Comparison of ENCODE assay signal across 10 cellular contexts in the genomic region with DNA sequence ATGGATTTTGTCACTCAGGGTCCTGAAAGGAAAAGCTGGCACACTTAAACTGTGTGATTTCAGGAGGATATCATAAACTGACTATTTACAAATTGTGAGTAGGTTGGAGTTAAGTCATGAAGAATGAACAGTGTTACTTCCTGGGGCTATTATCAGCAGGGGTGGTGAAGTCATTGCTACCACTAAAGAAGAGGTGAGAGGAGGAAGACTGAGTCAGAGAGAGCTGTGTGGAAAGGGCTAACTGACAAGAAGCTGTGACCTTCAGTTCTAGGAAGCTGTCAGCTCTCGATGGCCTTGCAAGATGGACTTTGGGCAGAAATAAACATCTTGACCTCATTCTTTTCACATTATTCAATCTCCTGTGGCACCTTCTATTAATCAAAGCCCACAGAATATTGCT.
DNase-seq lines count a peak whose midpoint lies in the region; ATAC-seq, FAIRE-seq and TF ChIP-seq lines count a peak whose summit lies in the region.
"Had no signal": no experiment of that assay in that cellular context is flagged by ENCODE, and none has a peak within 500 bp of the region (broad histone marks: within the 10 kb centered on the region; RNA-seq: fewer than 3 reads in every experiment).

No MANE protein-coding gene starts in this region.

- H2AFZ ChIP-seq in IMR-90 (replicated peaks; ENCODE audit: low read length, poor library complexity) (no peak overlapping the region), mesenchymal stem cell (ENCODE audit: low read depth, low read length) (no peak overlapping the region)

- H3K18ac ChIP-seq in IMR-90 (ENCODE audit: low read depth, low read length) (no peak overlapping the region), mesenchymal stem cell (ENCODE audit: low read depth in 1 of 2, low read length in 2 of 2) (no peak overlapping the region)

- H3K9me1 ChIP-seq in IMR-90 (ENCODE audit: insufficient read depth, low read length), result no peaks in the 10 kb centered on the region

- TF ChIP-seq CTCF in IMR-90 (conservative IDR thresholded peaks at IDR 0.05; ENCODE audit: low read depth, low read length), result no peak

- no peak for TF ChIP-seq RAD21 in IMR-90 (IDR thresholded peaks at IDR 0.05; ENCODE audit: low read length)

- H3K23ac ChIP-seq in IMR-90 (ENCODE audit: low read depth, low read length), result no peak overlapping the region
- no peak overlapping the region for H3K23ac ChIP-seq in mesenchymal stem cell (ENCODE audit: low read length in 2 of 2)

- H3K4ac ChIP-seq in IMR-90 (ENCODE audit: low read depth, low read length), result no peak overlapping the region
- H3K4ac ChIP-seq in mesenchymal stem cell (ENCODE audit: low read depth in 1 of 2, low read length in 2 of 2), result no peak overlapping the region

- H2BK15ac ChIP-seq in IMR-90 (ENCODE audit: low read depth, low read length), result 0 out of 3 replicates have a peak overlapping the region, but pooled peaks have one; percentile 10
- no peak overlapping the region for H2BK15ac ChIP-seq in mesenchymal stem cell (ENCODE audit: low read depth, poor library complexity, severe bottlenecking)

- BruUV-seq in IMR-90 (replicated peaks; lab: Mats Ljungman, UMichigan), result no TSS peak

- H3K36me3 ChIP-seq in IMR-90 (ENCODE audit: control insufficient read depth, insufficient read depth, low read length) (no peaks in the 10 kb centered on the region), mesenchymal stem cell (ENCODE audit: control insufficient read depth in 1 of 2, insufficient read depth in 2 of 2, low read depth in 1 of 2, low read length in 2 of 2) (no peaks in the 10 kb centered on the region)

- intact Hi-C loops in IMR-90 (cut with micrococcal nuclease), result no loop called here

- POLR2A ChIA-PET in IMR-90 (lab: Charles Lee; ENCODE audit: unreplicated experiment), result no interaction called here

- H3K4me2 ChIP-seq in IMR-90 (ENCODE audit: low read depth, low read length) (no peak overlapping the region), mesenchymal stem cell (ENCODE audit: low read length, poor library complexity, severe bottlenecking) (no peak overlapping the region)

- in situ Hi-C loops in IMR-90 (cut with MboI; ENCODE audit: low sequenced_read_pairs), result no loop called here

- no peak overlapping the region for H3K4me3 ChIP-seq in IMR-90 (ENCODE audit: insufficient read depth, low read depth, low read length)
- H3K4me3 ChIP-seq in mesenchymal stem cell (ENCODE audit: insufficient read depth in 1 of 2, low read depth in 1 of 2, low read length in 2 of 2), result no peak overlapping the region

- H3K9ac ChIP-seq in IMR-90 (ENCODE audit: low read depth, low read length), result no peak overlapping the region
- no peak overlapping the region for H3K9ac ChIP-seq in mesenchymal stem cell (ENCODE audit: low read length)

- H4K91ac ChIP-seq in IMR-90 (ENCODE audit: insufficient read depth, low read depth, low read length) (no peak overlapping the region), mesenchymal stem cell (ENCODE audit: low read length) (peak overlapping the region; percentile 43)

- no peaks in the 10 kb centered on the region for H3K9me3 ChIP-seq in IMR-90 (ENCODE audit: control insufficient read depth, insufficient read depth, low read length)
- no peaks in the 10 kb centered on the region for H3K9me3 ChIP-seq in mesenchymal stem cell (ENCODE audit: control insufficient read depth, low read length)

- peaks cover 1% of the 10 kb centered on the region; the same call in 1 of the 2 replicates for H3K27me3 ChIP-seq in IMR-90 (ENCODE audit: control insufficient read depth, insufficient read depth, low read length)
- H3K27me3 ChIP-seq in mesenchymal stem cell (ENCODE audit: control insufficient read depth in 1 of 2, insufficient read depth in 1 of 2, low read length in 2 of 2), result no peaks in the 10 kb centered on the region

- CTCF ChIA-PET in IMR-90 (lab: Yijun Ruan, JAX), result no interaction called here

- peaks cover 11% of the 10 kb centered on the region; the same call in 1 of the 2 replicates for H3K4me1 ChIP-seq in IMR-90 (ENCODE audit: control insufficient read depth, insufficient read depth, low read length)
- peaks cover 3% of the 10 kb centered on the region for H3K4me1 ChIP-seq in mesenchymal stem cell (ENCODE audit: control insufficient read depth, insufficient read depth, low read depth, low read length)

- DNase-seq in GM03348 (ENCODE audit: low spot score) (peak; percentile 30), IMR-90 (peak; percentile 75), astrocyte of the hippocampus (ENCODE audit: low read depth, low spot score) (peak; percentile 31), mesenchymal stem cell (peak; percentile 88), DMS114 treated with DMSO at 0.1 percent for 48 hours (lab: John Stamatoyannopoulos, UW; ENCODE audit: unreplicated experiment) (no peak), urothelium cell line (ENCODE audit: low spot score) (no peak)
- DNase-seq: activated CD4-positive, alpha-beta memory T cell treated with anti-CD3 and anti-CD28 coated beads for 36 hours; GDM1; MM.1S had no signal

- no peak overlapping the region for H4K5ac ChIP-seq in IMR-90 (ENCODE audit: low read depth, low read length)

- no CpG with 5 or more reads among the region's 1 CpG for whole genome bisulfite sequencing in IMR-90 (ENCODE audit: extremely low coverage in 2 of 2, insufficient read length in 1 of 2), 2 experiments
- WGBS in mesenchymal stem cell, result 17% methylated on average over 1 of the region's 1 CpG

- H2AK9ac ChIP-seq in IMR-90 (replicated peaks; ENCODE audit: low read depth, low read length, poor library complexity), result no peak overlapping the region

- H4K8ac ChIP-seq in IMR-90 (ENCODE audit: low read depth in 2 of 2, low read length in 2 of 2), result no peak overlapping the region
- H4K8ac ChIP-seq in mesenchymal stem cell (ENCODE audit: low read length), result peak overlapping the region; percentile 27

- no peak overlapping the region for H2BK5ac ChIP-seq in IMR-90 (ENCODE audit: low read depth, low read length, poor library complexity, severe bottlenecking)
- H2BK5ac ChIP-seq in mesenchymal stem cell (ENCODE audit: low read depth, low read length, poor library complexity, severe bottlenecking), result no peak overlapping the region

- H4K20me1 ChIP-seq in IMR-90 (ENCODE audit: insufficient read depth, low read length), result no peaks in the 10 kb centered on the region

- no peak overlapping the region for H2BK12ac ChIP-seq in mesenchymal stem cell (ENCODE audit: low read length in 2 of 2)

- H3K14ac ChIP-seq in IMR-90 (replicated peaks; ENCODE audit: low read depth, low read length) (peak overlapping the region; percentile 40; the same call in 1 of the 2 replicates), mesenchymal stem cell (ENCODE audit: low read length in 2 of 2) (no peak overlapping the region)

- FAIRE-seq in urothelium cell line (lab: Jason Lieb, UNC), result no peak

- no peak overlapping the region for H3K56ac ChIP-seq in IMR-90 (ENCODE audit: extremely low read depth, insufficient read depth, low read length)

- dilution Hi-C loops in IMR-90 (cut with HindIII; ENCODE audit: low sequenced_read_pairs, unreplicated experiment), result no loop called here

- H3K79me1 ChIP-seq in IMR-90 (ENCODE audit: low read depth in 1 of 2, low read length in 2 of 2) (no peaks in the 10 kb centered on the region), mesenchymal stem cell (replicated peaks; ENCODE audit: low read length, poor library complexity, severe bottlenecking) (no peaks in the 10 kb centered on the region)

- H3K27ac ChIP-seq in IMR-90 (ENCODE audit: insufficient read depth, low read length) (no peak overlapping the region), mesenchymal stem cell (ENCODE audit: low read length, poor library complexity, severe bottlenecking) (peak overlapping the region; percentile 65)

- no peak overlapping the region for H2AK5ac ChIP-seq in IMR-90 (ENCODE audit: low read depth, low read length)
- no peak overlapping the region for H2AK5ac ChIP-seq in mesenchymal stem cell (ENCODE audit: low read length, severe bottlenecking)

- TF ChIP-seq POLR2A in IMR-90 (IDR thresholded peaks at IDR 0.05; ENCODE audit: low read depth, low read length), result no peak

- H2BK20ac ChIP-seq in IMR-90 (ENCODE audit: low read depth, low read length), result no peak overlapping the region

- no peak overlapping the region for H2BK120ac ChIP-seq in IMR-90 (ENCODE audit: low read depth, low read length)
- H2BK120ac ChIP-seq in mesenchymal stem cell (ENCODE audit: low read depth, low read length), result no peak overlapping the region

- ATAC-seq in IMR-90 (ENCODE audit: low read depth) (peak; percentile 16; the same call in 1 of the 2 replicates), GM19467 (IDR thresholded peaks at IDR 0.05; ENCODE audit: unreplicated experiment) (no peak)

TF ChIP-seq in IMR-90, 13 proteins besides CTCF, POLR2A, EP300 and RAD21:
- TF ChIP-seq CEBPB (IDR thresholded peaks at IDR 0.05; ENCODE audit: low read depth, low read length), result peak; percentile 34; the same call in 1 of the 2 replicates
- TF ChIP-seq BHLHE40 (IDR thresholded peaks at IDR 0.05; ENCODE audit: low read depth, low read length), result no peak

Comparison
In these comparisons a context has a peak if more than half of its experiments do, and no peak if none do; other contexts are left out.
1. DNase-seq: peak in GM03348 (single experiment), IMR-90 (single experiment), astrocyte of the hippocampus (single experiment) and mesenchymal stem cell (single experiment); none in DMS114 treated with DMSO at 0.1 percent for 48 hours (single experiment) and urothelium cell line (single experiment).